ENCODE assay signal across 6 cellular contexts in the genomic region with DNA sequence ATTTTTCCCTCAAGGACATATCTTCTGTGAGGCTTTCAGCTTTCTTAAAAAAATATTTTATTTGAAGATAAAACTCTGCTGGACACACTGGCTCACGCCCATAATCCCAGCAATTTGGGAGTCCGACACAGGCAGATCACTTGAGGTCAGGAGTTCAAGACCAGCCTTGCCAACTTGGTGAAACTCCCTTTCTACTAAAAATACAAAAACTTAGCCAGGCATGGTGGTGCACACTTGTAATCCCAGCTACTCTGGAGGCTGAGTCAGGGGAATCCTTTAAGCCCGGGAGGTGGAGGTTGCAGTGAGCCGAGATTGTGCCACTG.
A peak's percentile ranks its signal among the peaks of the same experiment; 100 is the strongest.
DNase-seq lines count a peak whose midpoint lies in the region; ATAC-seq, FAIRE-seq and TF ChIP-seq lines count a peak whose summit lies in the region.
"Not testable (repeated sequence)": the region's sequence is repeated elsewhere in the genome, so short reads cannot be mapped to it uniquely, and the experiment has no call there.

No MANE protein-coding gene starts in this region.

- TF ChIP-seq RAD21 in H1 (IDR thresholded peaks at IDR 0.05 in 1 of 2, conservative IDR thresholded peaks at IDR 0.05 in 1 of 2; ENCODE audit: low read depth in 2 of 2, low read length in 2 of 2), result not testable (repeated sequence)

- not testable (repeated sequence) for H3K4me1 ChIP-seq in H1 (replicated peaks in 1 of 4; ENCODE audit: control insufficient read depth in 3 of 4, insufficient read depth in 4 of 4, low read length in 3 of 4); osteoblast (ENCODE audit: insufficient read depth, low read length); testis

- not testable (repeated sequence) for H3K27me3 ChIP-seq in MG63; H1 (replicated peaks in 1 of 4; ENCODE audit: control insufficient read depth in 3 of 4, extremely low read depth in 1 of 4, insufficient read depth in 3 of 4, low read length in 3 of 4); osteoblast (ENCODE audit: insufficient read depth, low read length); testis

- not testable (repeated sequence) for H3K79me1 ChIP-seq in H1 (ENCODE audit: low read depth, low read length)

- ATAC-seq in left cardiac atrium, result peak; percentile 12 to 21

- not testable (repeated sequence) for TF ChIP-seq POLR2A in H1 (IDR thresholded peaks at IDR 0.05; ENCODE audit: control extremely low read depth in 1 of 2, low read depth in 2 of 2, low read length in 2 of 2); testis (IDR thresholded peaks at IDR 0.05)

- H3K23ac ChIP-seq in H1 (ENCODE audit: insufficient read length), result not testable (repeated sequence)

- H2AFZ ChIP-seq in H1 (ENCODE audit: low read length); osteoblast (ENCODE audit: low read length): not testable (repeated sequence)

- H3K18ac ChIP-seq in H1 (ENCODE audit: extremely low read depth, low read length), result not testable (repeated sequence)

- not testable (repeated sequence) for H3K14ac ChIP-seq in H1 (ENCODE audit: insufficient read length)

- H3K9ac ChIP-seq in H1 (replicated peaks in 1 of 4; ENCODE audit: extremely low read depth in 1 of 4, low read depth in 3 of 4, low read length in 3 of 4), result not testable (repeated sequence)

- H2BK5ac ChIP-seq in H1 (ENCODE audit: low read depth, low read length), result not testable (repeated sequence)

- not testable (repeated sequence) for FAIRE-seq in H1 (lab: Jason Lieb, UNC)

- H2BK20ac ChIP-seq in H1 (ENCODE audit: low read length), result not testable (repeated sequence)

- WGBS in H1 (ENCODE audit: extremely low coverage in 1 of 2, insufficient coverage in 1 of 2, insufficient read length in 1 of 2, insufficient replicate concordance in 2 of 2, low coverage in 1 of 2, low lambda C conversion rate in 2 of 2, missing lambda C conversion rate in 1 of 2), 2 experiments, result 87% methylated on average over 3 of the region's 4 CpGs; no CpG with 5 or more reads in 1 of the 2 experiments
- 47 to 52% methylated on average over 4 of the region's 4 CpGs for WGBS in testis, 2 donors

- not testable (repeated sequence) for H3K27ac ChIP-seq in H1 (ENCODE audit: low read depth, low read length); osteoblast (ENCODE audit: low read depth, low read length)
- peak overlapping the region; percentile 4 to 11 for H3K27ac ChIP-seq in testis

- not testable (repeated sequence) for H4K20me1 ChIP-seq in H1 (replicated peaks in 1 of 2; ENCODE audit: control insufficient read depth in 1 of 2, insufficient read depth in 2 of 2, low read length in 2 of 2); osteoblast (ENCODE audit: insufficient read depth, low read length)

- POLR2A ChIA-PET in H1 (lab: Charles Lee; ENCODE audit: partially characterized antibody), result not testable (repeated sequence)

- H4K8ac ChIP-seq in H1 (ENCODE audit: extremely low read depth, insufficient read depth, low read length), result 0 out of 2 replicates have a peak overlapping the region, but pooled peaks have one; percentile 15

- H2BK12ac ChIP-seq in H1 (ENCODE audit: low read depth, low read length), result 0 out of 2 replicates have a peak overlapping the region, but pooled peaks have one; percentile 33

- not testable (repeated sequence) for H3K4me2 ChIP-seq in H1 (ENCODE audit: insufficient read depth in 1 of 2, low read depth in 2 of 2, low read length in 2 of 2); osteoblast (ENCODE audit: insufficient read depth, low read length)

- not testable (repeated sequence) for H2AK5ac ChIP-seq in H1 (ENCODE audit: low read depth, low read length)

- not testable (repeated sequence) for TF ChIP-seq EP300 in H1 (IDR thresholded peaks at IDR 0.05; ENCODE audit: borderline replicate concordance in 1 of 2, low read depth in 2 of 2, low read length in 2 of 2)

- DNase-seq in Ammon's horn (ENCODE audit: low spot score), result peak; percentile 4
- peak; percentile 60 for DNase-seq in MG63
- not testable (repeated sequence) for DNase-seq in H1 (ENCODE audit: low read depth in 1 of 2, low spot score in 2 of 2); left cardiac atrium
- peak; percentile 38 for DNase-seq in osteoblast (ENCODE audit: insufficient read length, low spot score, missing footprints)
- DNase-seq in testis, result peak; percentile 64

- not testable (repeated sequence) for H3K36me3 ChIP-seq in MG63; H1 (ENCODE audit: control insufficient read depth in 2 of 4, insufficient read depth in 4 of 4, low read length in 3 of 4); osteoblast (ENCODE audit: insufficient read depth, low read length); testis (ENCODE audit: low read depth, missing control alignments)

- CTCF ChIA-PET in H1 (lab: Charles Lee; ENCODE audit: partially characterized antibody), result not testable (repeated sequence)

- H2BK15ac ChIP-seq in H1 (ENCODE audit: low read length), result not testable (repeated sequence)

- not testable (repeated sequence) for H4K5ac ChIP-seq in H1 (ENCODE audit: insufficient read length, low read depth, low read length)

- not testable (repeated sequence) for H2BK120ac ChIP-seq in H1 (replicated peaks; ENCODE audit: low read depth, low read length)

- H3K9me3 ChIP-seq in MG63; H1 (ENCODE audit: insufficient read depth in 2 of 2, low read depth in 1 of 2, low read length in 1 of 2); osteoblast (ENCODE audit: low read depth, low read length); testis: not testable (repeated sequence)

- not testable (repeated sequence) for H4K91ac ChIP-seq in H1 (replicated peaks; ENCODE audit: insufficient read length, low read length)

- H3K56ac ChIP-seq in H1 (replicated peaks; ENCODE audit: insufficient read length, low read depth, low read length), result not testable (repeated sequence)

- not testable (repeated sequence) for H3K79me2 ChIP-seq in H1 (ENCODE audit: control insufficient read depth in 1 of 2, insufficient read depth in 2 of 2, low read length in 2 of 2); osteoblast (ENCODE audit: insufficient read depth, low read length)

- not testable (repeated sequence) for TF ChIP-seq CTCF in H1 (IDR thresholded peaks at IDR 0.05; ENCODE audit: control extremely low read depth in 1 of 3, insufficient read depth in 1 of 3, low read depth in 1 of 3, low read length in 3 of 3); osteoblast (IDR thresholded peaks at IDR 0.05; ENCODE audit: extremely low read depth, low read depth, low read length); testis (IDR thresholded peaks at IDR 0.05)

- H3K4me3 ChIP-seq in MG63; H1 (ENCODE audit: extremely low read depth in 1 of 4, insufficient read depth in 2 of 4, low read depth in 3 of 4, low read length in 4 of 4); osteoblast (ENCODE audit: insufficient read depth, low read length); testis: not testable (repeated sequence)

- intact Hi-C loops in left cardiac atrium (cut with DNase I); testis (cut with DNase I; ENCODE audit: low total_unique reads): not testable (repeated sequence)

- not testable (repeated sequence) for H3K23me2 ChIP-seq in H1 (ENCODE audit: low read depth, low read length)

- H3K4ac ChIP-seq in H1 (replicated peaks; ENCODE audit: insufficient read length, low read depth, low read length), result not testable (repeated sequence)
